Comparison of ENCODE assay signal across 12 cellular contexts in genomic region chr10:128540806-128541739, GRCh38.
DNase-seq lines count a peak whose midpoint lies in the region; ATAC-seq and TF ChIP-seq lines count a peak whose summit lies in the region.
"Had no signal": no experiment of that assay in that cellular context is flagged by ENCODE, and none has a peak within 500 bp of the region (broad histone marks: within the 10 kb centered on the region; RNA-seq: fewer than 3 reads in every experiment).

No MANE protein-coding gene starts in this region.

- H3K36me3 ChIP-seq in GM23338 (ENCODE audit: insufficient read depth) (no peaks in the 10 kb centered on the region), iPS DF 6.9 (ENCODE audit: control insufficient read depth, insufficient read depth, low read length) (no peaks in the 10 kb centered on the region), psoas muscle (ENCODE audit: insufficient read depth in 1 of 2, low read depth in 1 of 2) (no peaks in the 10 kb centered on the region)

- ATAC-seq in GM23338 (peak; percentile 75), psoas muscle (no peak), HG03135 (IDR thresholded peaks at IDR 0.05; ENCODE audit: unreplicated experiment) (no peak), HG02840 (IDR thresholded peaks at IDR 0.05; ENCODE audit: low FRiP score, unreplicated experiment) (no peak), left lobe of liver (no peak)

- peak overlapping the region; percentile 88 for H3K27ac Mint-ChIP-seq in GM23338
- H3K27ac Mint-ChIP-seq: CD4-positive, alpha-beta memory T cell had no signal

- H3K27me3 ChIP-seq in GM23338 (ENCODE audit: insufficient read depth) (no peaks in the 10 kb centered on the region), iPS DF 6.9 (ENCODE audit: control insufficient read depth, insufficient read depth, low read length) (no peaks in the 10 kb centered on the region; the same call in 1 of the 2 replicates), psoas muscle (ENCODE audit: insufficient read depth in 3 of 3, low read length in 2 of 3) (peaks cover 0 to 25% (median 0%) of the 10 kb centered on the region in 3 donors)

- H3F3A ChIP-seq in GM23338 (replicated peaks; ENCODE audit: low read depth) = 0 out of 2 replicates have a peak, but pooled peaks cover 8% of the 10 kb centered on the region

- peak overlapping the region; percentile 75 for H3K4me2 ChIP-seq in GM23338

- peak; percentile 51 to 81 for TF ChIP-seq CTCF in GM23338 (conservative IDR thresholded peaks at IDR 0.05; ENCODE audit: low read depth in 2 of 2)
- TF ChIP-seq CTCF in VCaP (conservative IDR thresholded peaks at IDR 0.05) = peak; percentile 61
- TF ChIP-seq CTCF in psoas muscle (IDR thresholded peaks at IDR 0.05) = no peak

- H3K36me3 Mint-ChIP-seq in GM23338 (ENCODE audit: low read depth) = no peaks in the 10 kb centered on the region
- H3K36me3 Mint-ChIP-seq: CD4-positive, alpha-beta memory T cell had no signal

- H3K9me2 ChIP-seq in GM23338 (ENCODE audit: insufficient read depth) = no peaks in the 10 kb centered on the region

- H3K9me3 Mint-ChIP-seq in GM23338 = no peaks in the 10 kb centered on the region

- peak overlapping the region; percentile 48 for H3K4me3 ChIP-seq in GM23338
- H3K4me3 ChIP-seq in iPS DF 6.9 (ENCODE audit: low read length) = peak overlapping the region; percentile 40; the same call in 1 of the 2 replicates
- H3K4me3 ChIP-seq in psoas muscle = peak overlapping the region; percentile 52

- WGBS in iPS DF 6.9 (ENCODE audit: insufficient coverage, insufficient read length) = no CpG with 5 or more reads among the region's 45 CpGs
- 5 to 10% (median 7%) methylated on average over 45 of the region's 45 CpGs for WGBS in psoas muscle, 3 donors

- peaks cover 18% of the 10 kb centered on the region for H3K27me3 Mint-ChIP-seq in GM23338 (ENCODE audit: insufficient read depth, low read depth, poor library complexity)

- no peaks in the 10 kb centered on the region for H4K20me1 ChIP-seq in GM23338 (replicated peaks; ENCODE audit: insufficient read depth)

- no peaks in the 10 kb centered on the region for H3K9me3 ChIP-seq in iPS DF 6.9 (ENCODE audit: control insufficient read depth, insufficient read depth, low read length)
- no peaks in the 10 kb centered on the region for H3K9me3 ChIP-seq in psoas muscle

- intact Hi-C loops in psoas muscle (cut with DNase I) = no loop called here

- H3K4me3 Mint-ChIP-seq in GM23338 = peak overlapping the region; percentile 72
- H3K4me3 Mint-ChIP-seq: CD4-positive, alpha-beta memory T cell had no signal

- H3K79me2 ChIP-seq in GM23338 (replicated peaks; ENCODE audit: insufficient read depth) = no peaks in the 10 kb centered on the region

- H3K4me1 ChIP-seq in GM23338 (ENCODE audit: insufficient read depth) = peaks cover 82% of the 10 kb centered on the region
- peaks cover 5% of the 10 kb centered on the region for H3K4me1 ChIP-seq in iPS DF 6.9 (ENCODE audit: control insufficient read depth, insufficient read depth, low read length)
- peaks cover 11% of the 10 kb centered on the region for H3K4me1 ChIP-seq in psoas muscle

- peak overlapping the region; percentile 90 for H3K27ac ChIP-seq in GM23338 (ENCODE audit: low read depth)
- H3K27ac ChIP-seq in VCaP = peak overlapping the region; percentile 42
- no peak overlapping the region for H3K27ac ChIP-seq in iPS DF 6.9 (ENCODE audit: low read length)
- H3K27ac ChIP-seq in psoas muscle = no peak overlapping the region

- H2AFZ ChIP-seq in GM23338 = no peak overlapping the region; the same call in 1 of the 2 replicates

- H3K4me1 Mint-ChIP-seq in GM23338 = peaks cover 79% of the 10 kb centered on the region
- H3K4me1 Mint-ChIP-seq: CD4-positive, alpha-beta memory T cell had no signal

- DNase-seq in GM23338 (ENCODE audit: low spot score) (peak; percentile 83), iPS DF 6.9 (ENCODE audit: low read depth, low spot score) (peak; percentile 66), psoas muscle (no peak), NOMO-1 treated with DMSO at 0.1 percent for 48 hours (lab: John Stamatoyannopoulos, UW; ENCODE audit: unreplicated experiment) (no peak), left lobe of liver (ENCODE audit: low spot score) (no peak)
- DNase-seq: amniotic stem cell; CD4-positive, alpha-beta memory T cell; NCI-H2029; stimulated activated CD8-positive, alpha-beta memory T cell treated with anti-CD3 and anti-CD28 coated beads, Interleukin-4, amount 100 ng/mL, for 48 hours had no signal

TF ChIP-seq in GM23338, 12 proteins besides CTCF, POLR2A, EP300 and RAD21:
- TF ChIP-seq EZH2 (IDR thresholded peaks at IDR 0.05; ENCODE audit: low read depth, unreplicated experiment) (no peak), STAT1 (IDR thresholded peaks at IDR 0.05; ENCODE audit: unreplicated experiment) (no peak), POLR2AphosphoS5 (IDR thresholded peaks at IDR 0.05; ENCODE audit: low read depth) (peak; percentile 40; the same call in 1 of the 2 replicates), ZNF462 (CRISPR knock-in tag; IDR thresholded peaks at IDR 0.05) (no peak), NANOG (IDR thresholded peaks at IDR 0.05; ENCODE audit: borderline replicate concordance) (peak; percentile 82), ETS1 (IDR thresholded peaks at IDR 0.05) (peak; percentile 36; the same call in 1 of the 2 replicates), EZH2phosphoT487 (IDR thresholded peaks at IDR 0.05; ENCODE audit: unreplicated experiment) (no peak)
TF ChIP-seq in GM23338: peak in this region for 3.

Comparison
In these comparisons a context has a peak if more than half of its experiments do, and no peak if none do; other contexts are left out.
1. DNase-seq: peak in GM23338 (single experiment) and iPS DF 6.9 (single experiment); none in psoas muscle (0 of 2), NOMO-1 treated with DMSO at 0.1 percent for 48 hours (single experiment) and left lobe of liver (single experiment).
2. H3K27ac ChIP-seq: peak in GM23338 (single experiment) and VCaP (single experiment); none in iPS DF 6.9 (single experiment) and psoas muscle (single experiment).
3. Peak in every context shown above with its lines, with median percentiles within 50 percentile points of each other: H3K4me3 ChIP-seq.